10 cellular contexts compared by ENCODE assay signal in the genomic region with DNA sequence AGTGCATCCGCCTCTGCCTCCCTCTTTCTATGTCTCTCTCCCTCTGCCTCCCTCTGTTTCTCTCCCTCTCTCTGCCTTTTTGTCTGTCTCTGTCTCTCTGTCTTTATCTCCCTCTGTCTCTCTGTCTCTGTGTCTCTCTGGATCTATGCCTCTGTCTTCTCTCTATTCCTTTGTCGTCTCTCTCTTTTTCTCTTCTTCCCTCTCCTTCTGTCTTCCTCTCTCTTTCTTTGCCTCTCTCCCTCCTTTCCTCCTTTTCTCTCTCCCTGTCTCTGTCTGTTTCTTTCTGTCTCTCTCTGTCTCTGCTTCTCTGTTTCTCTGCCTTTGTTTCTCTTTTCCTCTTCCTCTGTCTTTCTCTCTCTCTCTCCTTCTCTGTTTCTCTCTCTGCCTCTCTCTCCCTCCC.
"Had no signal": no experiment of that assay in that cellular context is flagged by ENCODE, and none has a peak within 500 bp of the region (broad histone marks: within the 10 kb centered on the region; RNA-seq: fewer than 3 reads in every experiment).

No MANE protein-coding gene starts in this region.

- H3K4me2 ChIP-seq: GM23338 had no signal

- ATAC-seq: GM23338, K562 had no signal

- DNase-seq: H9, HCEC 1CT, HFFc6, IMR-90, KG1 had no signal

- H3K4me3 Mint-ChIP-seq: GM23338, H9, HFFc6 had no signal

- H3K27ac ChIP-seq: HL-60 had no signal

- H3K9me3 Mint-ChIP-seq: HFFc6 had no signal

- FAIRE-seq: H1, H54, K562 had no signal

- H3K27ac Mint-ChIP-seq: GM23338, H9, HFFc6 had no signal

- H3K4me3 ChIP-seq: GM23338, K562 had no signal

- H2AFZ ChIP-seq: GM23338 had no signal
